In the genomic region with DNA sequence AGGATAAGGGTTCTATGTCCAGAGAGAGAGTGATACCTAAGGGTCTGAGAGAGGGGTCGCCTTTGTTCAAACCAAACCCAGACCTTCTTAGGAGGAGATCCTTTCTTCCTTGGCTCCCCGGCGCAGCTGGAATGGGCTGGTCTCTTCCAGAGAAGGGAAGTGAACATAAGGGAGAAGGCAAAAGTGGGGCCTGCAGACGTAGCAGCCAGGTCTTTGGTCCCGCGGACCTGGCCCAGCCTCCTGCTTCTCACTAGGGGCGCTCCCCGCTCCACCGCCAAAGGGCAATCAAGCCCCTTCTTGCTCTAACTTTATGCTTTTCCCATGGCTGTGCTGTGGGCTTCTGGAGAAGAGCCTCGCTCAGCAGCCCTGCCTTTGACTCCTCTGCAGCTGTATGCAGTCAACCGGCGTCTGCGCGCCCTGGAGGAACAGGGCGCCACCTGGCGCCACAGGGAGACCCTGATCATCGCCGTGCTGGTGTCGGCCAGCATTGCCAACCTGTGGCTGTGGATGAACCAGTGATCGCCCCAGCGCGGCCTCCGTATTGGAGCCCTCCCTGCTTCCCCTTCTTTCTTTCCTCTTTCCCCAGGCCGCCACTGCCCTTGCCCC, we compare ENCODE assay signal across 11 cellular contexts. TPM values are rescaled to one million over a fixed set of nuclear protein-coding genes. Genes with fewer than 3 reads are reported as not detected.
DNase-seq lines count a peak whose midpoint lies in the region; ATAC-seq, FAIRE-seq and TF ChIP-seq lines count a peak whose summit lies in the region.
"Had no signal": no experiment of that assay in that cellular context is flagged by ENCODE, and none has a peak within 500 bp of the region (broad histone marks: within the 10 kb centered on the region; RNA-seq: fewer than 3 reads in every experiment).

No MANE protein-coding gene starts in this region.

- no peak for FAIRE-seq in urothelium cell line (lab: Jason Lieb, UNC)

- ATAC-seq in GM19463 (IDR thresholded peaks at IDR 0.05; ENCODE audit: unreplicated experiment): peak; percentile 51
- peak; percentile 42 for ATAC-seq in left lobe of liver
- ATAC-seq in GM19395 (IDR thresholded peaks at IDR 0.05; ENCODE audit: unreplicated experiment): no peak

- no peak overlapping the region for H3K4me3 ChIP-seq in AG04449 (ENCODE audit: low read depth, low read length)

- peak; percentile 65 for TF ChIP-seq CTCF in AG04449 (IDR thresholded peaks at IDR 0.05; ENCODE audit: insufficient read depth, low read length, missing control alignments)

- no peak for DNase-seq in AG04449 (ENCODE audit: low read depth, low spot score)
- peak; percentile 46 for DNase-seq in astrocyte of the hippocampus (ENCODE audit: low read depth, low spot score)
- no peak for DNase-seq in left lobe of liver (ENCODE audit: low spot score)
- DNase-seq in activated CD4-positive, alpha-beta T cell treated with anti-CD3 and anti-CD28 coated beads, Interleukin-2, amount 50 U/mL, for 4 hours: no peak
- DNase-seq in A172 (ENCODE audit: low spot score): no peak
- DNase-seq in urothelium cell line (ENCODE audit: low spot score): no peak
- DNase-seq: MV-4-11; stimulated activated naive B cell treated with anti-CD40 and anti-IgM and Interleukin-4, amounts not matched to agents 10 μg/mL and 1 μg/mL and 100 μg/mL, for 72 hours had no signal

- CTCF ChIA-PET in AG04449 (lab: Yijun Ruan, JAX): interaction anchor here (0.9 to 2.7 kb wide), 3 partner anchors 8 to 914 kb away, joined by 3 to 18 read pairs (median 4); no protein-coding TSS in a partner anchor

- POLR2A ChIA-PET in AG04449 (lab: Yijun Ruan, JAX): no interaction called here

RNA-seq across cellular contexts. Expression of a gene that starts 6.5 kb away (rescaled TPM):
- not detected for total RNA-seq in left lobe of liver
- total RNA-seq in A172 (2014; rRNA removed; shearing (Covaris generic)): not detected in 2 replicates
- total RNA-seq: myocyte had no signal

RNA-seq across cellular contexts. Expression of a gene that starts 12.2 kb away (rescaled TPM):
- total RNA-seq in left lobe of liver: not detected
- total RNA-seq in A172 (2014; rRNA removed; shearing (Covaris generic)): not detected in 2 replicates
- total RNA-seq: myocyte had no signal

RNA-seq across cellular contexts. Expression of a gene that starts 27.1 kb away (rescaled TPM):
- 0.38 TPM for total RNA-seq in left lobe of liver
- not detected in 2 replicates for total RNA-seq in A172 (2014; rRNA removed; shearing (Covaris generic))
- total RNA-seq: myocyte had no signal
